Comparison of ENCODE assay signal across 24 cellular contexts in genomic region chrX:146054311-146054710, GRCh38.
DNase-seq lines count a peak whose midpoint lies in the region; ATAC-seq, FAIRE-seq and TF ChIP-seq lines count a peak whose summit lies in the region.
"Had no signal": no experiment of that assay in that cellular context is flagged by ENCODE, and none has a peak within 500 bp of the region (broad histone marks: within the 10 kb centered on the region; RNA-seq: fewer than 3 reads in every experiment).

No MANE protein-coding gene starts in this region.

- H3K4me1 Mint-ChIP-seq in astrocyte (ENCODE audit: low read depth, unreplicated experiment) (no peaks in the 10 kb centered on the region), nephron progenitor cell (no peaks in the 10 kb centered on the region)
- H3K4me1 Mint-ChIP-seq: CD4-positive, CD25-positive, alpha-beta regulatory T cell; CD8-positive, alpha-beta memory T cell; GM23338 had no signal

- H3K4me1 ChIP-seq in astrocyte (ENCODE audit: insufficient read depth, low read length) (no peaks in the 10 kb centered on the region), gastrocnemius medialis (no peaks in the 10 kb centered on the region)
- H3K4me1 ChIP-seq: BE2C had no signal

- no peaks in the 10 kb centered on the region for H3K27me3 Mint-ChIP-seq in astrocyte (ENCODE audit: low read depth, unreplicated experiment)
- no peaks in the 10 kb centered on the region for H3K27me3 Mint-ChIP-seq in nephron progenitor cell (ENCODE audit: low read depth, poor library complexity)
- H3K27me3 Mint-ChIP-seq: CD4-positive, CD25-positive, alpha-beta regulatory T cell; CD8-positive, alpha-beta memory T cell had no signal

- no peaks in the 10 kb centered on the region for H4K20me1 ChIP-seq in astrocyte (ENCODE audit: insufficient read depth, low read length)

- H3K9me3 Mint-ChIP-seq in astrocyte (ENCODE audit: unreplicated experiment) (no peaks in the 10 kb centered on the region), nephron progenitor cell (peaks cover 24% of the 10 kb centered on the region)

- ATAC-seq in gastrocnemius medialis (no peak), GM21381 (IDR thresholded peaks at IDR 0.05; ENCODE audit: unreplicated experiment) (no peak)
- ATAC-seq: GM12878, GM23338, K562 had no signal

- TF ChIP-seq CTCF in astrocyte (IDR thresholded peaks at IDR 0.05; ENCODE audit: insufficient read depth, low read depth, low read length), result no peak
- no peak for TF ChIP-seq CTCF in nephron progenitor cell (IDR thresholded peaks at IDR 0.05)
- no peak for TF ChIP-seq CTCF in gastrocnemius medialis (IDR thresholded peaks at IDR 0.05 in 4 of 5, conservative IDR thresholded peaks at IDR 0.05 in 1 of 5)

- H3K9me3 ChIP-seq in astrocyte (ENCODE audit: insufficient read depth, low read depth, low read length) (no peaks in the 10 kb centered on the region), gastrocnemius medialis (no peaks in the 10 kb centered on the region)
- H3K9me3 ChIP-seq: BE2C had no signal

- in situ Hi-C loops in gastrocnemius medialis (cut with MboI; ENCODE audit: low sequenced_read_pairs in 4 of 4), result no loop called here

- no peak for TF ChIP-seq POLR2A in gastrocnemius medialis (IDR thresholded peaks at IDR 0.05)

- H3K27ac Mint-ChIP-seq in astrocyte (ENCODE audit: unreplicated experiment) (no peak overlapping the region), nephron progenitor cell (peak overlapping the region; percentile 62)
- H3K27ac Mint-ChIP-seq: CD4-positive, CD25-positive, alpha-beta regulatory T cell; CD8-positive, alpha-beta memory T cell; GM23338; HFFc6 had no signal

- FAIRE-seq in astrocyte (lab: Jason Lieb, UNC), result peak; percentile 41
- FAIRE-seq: GM12878, GM19239, H54, HTR-8/SVneo, K562 had no signal

- H2AFZ ChIP-seq in astrocyte (ENCODE audit: low read depth, low read length), result no peak overlapping the region
- H2AFZ ChIP-seq: GM23338 had no signal

- H3K4me3 Mint-ChIP-seq in astrocyte (ENCODE audit: unreplicated experiment), result no peak overlapping the region
- no peak overlapping the region for H3K4me3 Mint-ChIP-seq in nephron progenitor cell
- H3K4me3 Mint-ChIP-seq: CD4-positive, CD25-positive, alpha-beta regulatory T cell; CD8-positive, alpha-beta memory T cell; GM23338; HFFc6 had no signal

- H3K27ac ChIP-seq in astrocyte (ENCODE audit: low read depth, low read length) (no peak overlapping the region), gastrocnemius medialis (no peak overlapping the region)

- no peaks in the 10 kb centered on the region for H3K79me2 ChIP-seq in astrocyte (ENCODE audit: insufficient read depth, low read length)

- H3K36me3 ChIP-seq in astrocyte (ENCODE audit: insufficient read depth, low read length) (no peaks in the 10 kb centered on the region), gastrocnemius medialis (no peaks in the 10 kb centered on the region)
- H3K36me3 ChIP-seq: BE2C had no signal

- no peak overlapping the region for H3K4me2 ChIP-seq in astrocyte (ENCODE audit: low read length)
- H3K4me2 ChIP-seq: GM23338 had no signal

- H3K9ac ChIP-seq in astrocyte (ENCODE audit: low read length), result no peak overlapping the region

- no peaks in the 10 kb centered on the region for H3K36me3 Mint-ChIP-seq in astrocyte (ENCODE audit: low read depth, unreplicated experiment)
- H3K36me3 Mint-ChIP-seq in nephron progenitor cell (ENCODE audit: low read depth), result no peaks in the 10 kb centered on the region
- H3K36me3 Mint-ChIP-seq: CD4-positive, CD25-positive, alpha-beta regulatory T cell; CD8-positive, alpha-beta memory T cell had no signal

- DNase-seq in NCI-H82 (lab: John Stamatoyannopoulos, UW), result peak; percentile 6
- DNase-seq in NCI-H82 treated with DMSO at 0.1 percent for 48 hours (lab: John Stamatoyannopoulos, UW; ENCODE audit: unreplicated experiment), result no peak
- DNase-seq in NCI-H2171 (lab: John Stamatoyannopoulos, UW), result peak; percentile 0
- DNase-seq in astrocyte (ENCODE audit: low read depth), result no peak
- DNase-seq in nephron progenitor cell, result no peak
- no peak for DNase-seq in gastrocnemius medialis
- no peak for DNase-seq in DMS53 (lab: John Stamatoyannopoulos, UW)
- DNase-seq: ACHN; BE2C; CD4-positive, CD25-positive, alpha-beta regulatory T cell; CD8-positive, alpha-beta memory T cell; COR-L47; DMS153; DMS79 treated with DMSO at 0.1 percent for 48 hours; HCEC 1CT; HFFc6; IMR-90 had no signal

- H3K4me3 ChIP-seq in astrocyte (ENCODE audit: insufficient read depth, low read depth, low read length) (no peak overlapping the region), gastrocnemius medialis (no peak overlapping the region)
- H3K4me3 ChIP-seq: GM12878, GM23338, K562 had no signal

- H3K27me3 ChIP-seq in astrocyte (ENCODE audit: insufficient read depth, low read length) (no peaks in the 10 kb centered on the region), gastrocnemius medialis (no peaks in the 10 kb centered on the region)
- H3K27me3 ChIP-seq: BE2C had no signal

- intact Hi-C loops in gastrocnemius medialis (cut with DNase I; ENCODE audit: low total_unique reads), result no loop called here

Comparison
In these comparisons a context has a peak if more than half of its experiments do, and no peak if none do; other contexts are left out.
1. DNase-seq: peak in NCI-H82 (single experiment) and NCI-H2171 (single experiment); none in NCI-H82 treated with DMSO at 0.1 percent for 48 hours (single experiment), astrocyte (single experiment), nephron progenitor cell (single experiment), gastrocnemius medialis (0 of 2) and DMS53 (single experiment).